Comparison of ENCODE assay signal across 14 cellular contexts in genomic region chr13:27011661-27012060, GRCh38.
DNase-seq lines count a peak whose midpoint lies in the region; ATAC-seq and TF ChIP-seq lines count a peak whose summit lies in the region.
"Had no signal": no experiment of that assay in that cellular context is flagged by ENCODE, and none has a peak within 500 bp of the region (broad histone marks: within the 10 kb centered on the region; RNA-seq: fewer than 3 reads in every experiment).

No MANE protein-coding gene starts in this region.

- peak; percentile 7 to 10 for DNase-seq in activated T-cell treated with anti-CD3 and anti-CD28 coated beads, Interleukin-2, amount 50 U/mL, for 48 hours
- no peak for DNase-seq in activated T-cell treated with anti-CD3 and anti-CD28 coated beads, Interleukin-2, amount 50 U/mL, for 1 hour
- peak; percentile 30 for DNase-seq in activated CD8-positive, alpha-beta memory T cell treated with anti-CD3 and anti-CD28 coated beads, Interleukin-2, amount 10 ng/mL, durations not matched to agents 7 days and 5 days
- DNase-seq in islet precursor cell (peak; percentile 33), vagina (ENCODE audit: extremely low spot score in 2 of 2) (peak; percentile 44 to 84), PC-9 (no peak)
- DNase-seq: C1 segment of cervical spinal cord; CD4-positive, alpha-beta T cell; DMS79; GM23248 had no signal

- H3K27me3 ChIP-seq in vagina (no peaks in the 10 kb centered on the region), PC-9 (ENCODE audit: insufficient read depth, low read depth) (no peaks in the 10 kb centered on the region)

- H3K4me1 Mint-ChIP-seq in activated CD8-positive, alpha-beta memory T cell treated with anti-CD3 and anti-CD28 coated beads, Interleukin-2, amount 10 ng/mL, durations not matched to agents 7 days and 5 days = peaks cover 1% of the 10 kb centered on the region

- TF ChIP-seq CTCF in vagina (IDR thresholded peaks at IDR 0.05) = no peak
- TF ChIP-seq CTCF in PC-9 (conservative IDR thresholded peaks at IDR 0.05) = no peak

- POLR2A ChIA-PET in PC-9 (lab: Charles Lee; ENCODE audit: unreplicated experiment) = no interaction called here

- H3K4me1 ChIP-seq in vagina = peaks cover 6% of the 10 kb centered on the region
- H3K4me1 ChIP-seq in PC-9 (replicated peaks; ENCODE audit: insufficient read depth) = peaks cover 11% of the 10 kb centered on the region

- H3K79me2 ChIP-seq in PC-9 (ENCODE audit: low read depth) = no peaks in the 10 kb centered on the region

- H3K4me3 ChIP-seq in vagina = no peak overlapping the region
- H3K4me3 ChIP-seq in PC-9 = no peak overlapping the region
- H3K4me3 ChIP-seq: GM12878, GM23248 had no signal

- H3K27ac ChIP-seq in vagina (no peak overlapping the region), PC-9 (no peak overlapping the region)

- peaks cover 34% of the 10 kb centered on the region for H3K27me3 Mint-ChIP-seq in activated CD8-positive, alpha-beta memory T cell treated with anti-CD3 and anti-CD28 coated beads, Interleukin-2, amount 10 ng/mL, durations not matched to agents 7 days and 5 days

- no peak overlapping the region for H2AFZ ChIP-seq in PC-9
- H2AFZ ChIP-seq: GM23248 had no signal

- H3K4me2 ChIP-seq in PC-9 = no peak overlapping the region

- no peak for TF ChIP-seq POLR2A in vagina (IDR thresholded peaks at IDR 0.05)

- H3K4me3 Mint-ChIP-seq in activated CD8-positive, alpha-beta memory T cell treated with anti-CD3 and anti-CD28 coated beads, Interleukin-2, amount 10 ng/mL, durations not matched to agents 7 days and 5 days = no peak overlapping the region
- H3K4me3 Mint-ChIP-seq: B cell; CD4-positive, alpha-beta T cell had no signal

- ATAC-seq in activated CD8-positive, alpha-beta memory T cell treated with anti-CD3 and anti-CD28 coated beads, Interleukin-2, amount 10 ng/mL, durations not matched to agents 7 days and 5 days = no peak
- ATAC-seq in GM19035 (IDR thresholded peaks at IDR 0.05; ENCODE audit: unreplicated experiment) = no peak
- no peak for ATAC-seq in HG03565 (IDR thresholded peaks at IDR 0.05; ENCODE audit: unreplicated experiment)
- ATAC-seq: GM12878 had no signal

- peaks cover 13% of the 10 kb centered on the region for H3F3A ChIP-seq in PC-9 (ENCODE audit: insufficient read depth, low read depth)

- BruUV-seq in PC-9 (replicated peaks; lab: Mats Ljungman, UMichigan) = no TSS peak

- no peaks in the 10 kb centered on the region for H3K9me3 ChIP-seq in vagina
- no peaks in the 10 kb centered on the region for H3K9me3 ChIP-seq in PC-9 (ENCODE audit: insufficient read depth, low read depth)

- no peaks in the 10 kb centered on the region for H3K9me2 ChIP-seq in PC-9 (ENCODE audit: insufficient read depth)

- H3K9me3 Mint-ChIP-seq in activated CD8-positive, alpha-beta memory T cell treated with anti-CD3 and anti-CD28 coated beads, Interleukin-2, amount 10 ng/mL, durations not matched to agents 7 days and 5 days (ENCODE audit: low read depth) = no peaks in the 10 kb centered on the region
- H3K9me3 Mint-ChIP-seq: CD4-positive, alpha-beta T cell had no signal

- H3K36me3 ChIP-seq in vagina (no peaks in the 10 kb centered on the region), PC-9 (ENCODE audit: low read depth) (no peaks in the 10 kb centered on the region)

- H4K20me1 ChIP-seq in PC-9 (ENCODE audit: insufficient read depth) = no peaks in the 10 kb centered on the region

- no peaks in the 10 kb centered on the region for H3K36me3 Mint-ChIP-seq in activated CD8-positive, alpha-beta memory T cell treated with anti-CD3 and anti-CD28 coated beads, Interleukin-2, amount 10 ng/mL, durations not matched to agents 7 days and 5 days

- no peak overlapping the region for H3K27ac Mint-ChIP-seq in activated CD8-positive, alpha-beta memory T cell treated with anti-CD3 and anti-CD28 coated beads, Interleukin-2, amount 10 ng/mL, durations not matched to agents 7 days and 5 days
- H3K27ac Mint-ChIP-seq: B cell; CD4-positive, alpha-beta T cell had no signal

- CTCF ChIA-PET in activated CD8-positive, alpha-beta memory T cell treated with anti-CD3 and anti-CD28 coated beads, Interleukin-2, amount 10 ng/mL, durations not matched to agents 7 days and 5 days (lab: Charles Lee) = no interaction called here
- CTCF ChIA-PET in PC-9 (lab: Charles Lee) = no interaction called here

- intact Hi-C loops in vagina (cut with DNase I) (no loop called here), PC-9 (cut with micrococcal nuclease; ENCODE audit: unreplicated experiment) (no loop called here)

Comparison
In these comparisons a context has a peak if more than half of its experiments do, and no peak if none do; other contexts are left out.
1. DNase-seq: peak in activated T-cell treated with anti-CD3 and anti-CD28 coated beads, Interleukin-2, amount 50 U/mL, for 48 hours (2 of 2), activated CD8-positive, alpha-beta memory T cell treated with anti-CD3 and anti-CD28 coated beads, Interleukin-2, amount 10 ng/mL, durations not matched to agents 7 days and 5 days (single experiment), islet precursor cell (single experiment) and vagina (2 of 2); none in activated T-cell treated with anti-CD3 and anti-CD28 coated beads, Interleukin-2, amount 50 U/mL, for 1 hour (single experiment) and PC-9 (0 of 2).